Comparison of ENCODE assay signal across 11 cellular contexts in genomic region chr3:156551261-156551660, GRCh38. TPM values are rescaled to one million over a fixed set of nuclear protein-coding genes. Genes with fewer than 3 reads are reported as not detected.
A peak's percentile ranks its signal among the peaks of the same experiment; 100 is the strongest.
DNase-seq lines count a peak whose midpoint lies in the region; ATAC-seq, FAIRE-seq and TF ChIP-seq lines count a peak whose summit lies in the region.
"Had no signal": no experiment of that assay in that cellular context is flagged by ENCODE, and none has a peak within 500 bp of the region (broad histone marks: within the 10 kb centered on the region; RNA-seq: fewer than 3 reads in every experiment).

No MANE protein-coding gene starts in this region.

- H2BK15ac ChIP-seq in mesendoderm (replicated peaks; ENCODE audit: low read depth): no peak overlapping the region

- H3K79me1 ChIP-seq in mesendoderm (ENCODE audit: low read length): peaks cover 14% of the 10 kb centered on the region

- ATAC-seq in omental fat pad (ENCODE audit: low FRiP score) (no peak), left colon (no peak)
- ATAC-seq: stimulated activated naive B cell treated with anti-CD40 and anti-IgM and Interleukin-4, amounts not matched to agents 10 μg/mL and 1 μg/mL and 100 μg/mL, for 72 hours had no signal

- H4K5ac ChIP-seq in mesendoderm (ENCODE audit: low read length): no peak overlapping the region

- H3K4me3 ChIP-seq in AG10803 (ENCODE audit: low read length): peak overlapping the region; percentile 11
- peak overlapping the region; percentile 24 for H3K4me3 ChIP-seq in brain microvascular endothelial cell (ENCODE audit: low read depth, low read length)
- H3K4me3 ChIP-seq in mesendoderm (ENCODE audit: low read length): no peak overlapping the region
- no peak overlapping the region for H3K4me3 ChIP-seq in kidney (ENCODE audit: low read length in 2 of 2)

- no peaks in the 10 kb centered on the region for H3K27me3 ChIP-seq in brain microvascular endothelial cell (replicated peaks)
- no peaks in the 10 kb centered on the region for H3K27me3 ChIP-seq in mesendoderm (ENCODE audit: insufficient read depth, low read length, poor library complexity)

- H3K4ac ChIP-seq in mesendoderm (ENCODE audit: low read depth, low read length): no peak overlapping the region

- no peak overlapping the region for H3K23ac ChIP-seq in mesendoderm (ENCODE audit: low read length)

- WGBS in mesendoderm (ENCODE audit: extremely low coverage, insufficient coverage, low lambda C conversion rate): no CpG with 5 or more reads among the region's 4 CpGs

- intact Hi-C loops in kidney (cut with DNase I): no loop called here
- intact Hi-C loops in left colon (cut with DNase I, micrococcal nuclease): loop anchor here (5.0 to 10.0 kb wide), 4 partner anchors 124 to 584 kb away; partner anchors contain the start of genes LEKR1 (in 1 of the 2) and TIPARP (in 1 of the 2)

- no peak overlapping the region for H3K18ac ChIP-seq in mesendoderm (ENCODE audit: low read length)

- no peak overlapping the region for H2BK5ac ChIP-seq in mesendoderm (ENCODE audit: low read length)

- in situ Hi-C loops in brain microvascular endothelial cell (cut with HindIII; ENCODE audit: low pct_ligation_motif_present, low sequenced_read_pairs): no loop called here

- H3K36me3 ChIP-seq in brain microvascular endothelial cell (replicated peaks): peaks cover 57% of the 10 kb centered on the region
- H3K36me3 ChIP-seq in mesendoderm (ENCODE audit: control insufficient read depth, insufficient read depth, low read length): peaks cover 9% of the 10 kb centered on the region
- peaks cover 17 to 24% of the 10 kb centered on the region in 2 donors for H3K36me3 ChIP-seq in kidney (ENCODE audit: control insufficient read depth in 1 of 2, insufficient read depth in 2 of 2, low read length in 2 of 2)

- H3K4me2 ChIP-seq in mesendoderm (ENCODE audit: low read length): no peak overlapping the region

- DNase-seq in AG10803 (ENCODE audit: low read depth) (peak; percentile 73), HT1080 (ENCODE audit: low read depth) (peak; percentile 82), brain microvascular endothelial cell (peak; percentile 57), mesendoderm (peak; percentile 5), omental fat pad (ENCODE audit: low spot score) (no peak), kidney (no peak), left colon (no peak)
- no peak for DNase-seq in activated T-cell treated with anti-CD3 and anti-CD28 coated beads, Interleukin-2, amount 50 U/mL, for 1 hour
- DNase-seq: head of caudate nucleus; NCI-H1436 treated with DMSO at 0.1 percent for 48 hours; stimulated activated naive B cell treated with anti-CD40 and anti-IgM and Interleukin-4, amounts not matched to agents 10 μg/mL and 1 μg/mL and 100 μg/mL, for 72 hours had no signal

- no peak overlapping the region for H2AK5ac ChIP-seq in mesendoderm (ENCODE audit: low read length)

- no peak overlapping the region for H4K8ac ChIP-seq in mesendoderm (ENCODE audit: low read depth, low read length)

- FAIRE-seq in kidney (lab: Jason Lieb, UNC): no peak

- H2BK120ac ChIP-seq in mesendoderm (ENCODE audit: low read depth, low read length): no peak overlapping the region

- no peaks in the 10 kb centered on the region for H3K9me3 ChIP-seq in kidney (ENCODE audit: control insufficient read depth in 1 of 2, low read length in 2 of 2)

- TF ChIP-seq CTCF in AG10803 (conservative IDR thresholded peaks at IDR 0.05; ENCODE audit: low read length) (no peak), brain microvascular endothelial cell (IDR thresholded peaks at IDR 0.05; ENCODE audit: low read depth, low read length, missing control alignments) (no peak), omental fat pad (IDR thresholded peaks at IDR 0.05) (no peak), kidney (IDR thresholded peaks at IDR 0.05; ENCODE audit: borderline replicate concordance, extremely low read depth, insufficient read depth) (no peak)

- no peak overlapping the region for H3K56ac ChIP-seq in mesendoderm (ENCODE audit: low read length)

- H3K79me2 ChIP-seq in mesendoderm (ENCODE audit: control insufficient read depth, insufficient read depth, low read length): peaks cover 62% of the 10 kb centered on the region

- H3K4me1 ChIP-seq in mesendoderm (ENCODE audit: control insufficient read depth, low read depth, low read length): peaks cover 3% of the 10 kb centered on the region
- peaks cover 0 to 3% of the 10 kb centered on the region in 2 donors for H3K4me1 ChIP-seq in kidney (ENCODE audit: control insufficient read depth in 1 of 2, insufficient read depth in 1 of 2, low read depth in 1 of 2, low read length in 2 of 2)

- H3K9ac ChIP-seq in mesendoderm (ENCODE audit: low read length) (peak overlapping the region; percentile 15), kidney (ENCODE audit: low read length in 2 of 2) (no peak overlapping the region)

- H3K27ac ChIP-seq in brain microvascular endothelial cell (peak overlapping the region; percentile 84), mesendoderm (ENCODE audit: low read depth, low read length) (no peak overlapping the region), kidney (ENCODE audit: low read depth in 2 of 2, low read length in 2 of 2) (no peak overlapping the region)

RNA-seq across cellular contexts. Expression of gene SSR3, which starts 3.7 kb away (rescaled TPM):
- total RNA-seq in HT1080 (2014; rRNA removed; shearing (Covaris generic)): 563 and 655 TPM in 2 replicates
- polyA plus RNA-seq in HT1080 (2015; cell fraction: cytosol; rRNA removed): 434 and 472 TPM in 2 replicates
- 259 and 305 TPM in 2 replicates for polyA plus RNA-seq in HT1080 (2015; cell fraction: nucleus; rRNA removed)
- polyA plus RNA-seq in mesendoderm (2013, experiment 1 of 2): 184 TPM
- polyA plus RNA-seq in mesendoderm (2013, experiment 2 of 2): 182 TPM
- 100 to 1,000 TPM in 3 of 4 donors, 10 to 100 TPM in 1; 81.0 to 132 (median 113) TPM for total RNA-seq in omental fat pad
- 132 TPM for total RNA-seq in kidney
- 150 TPM for polyA plus RNA-seq in kidney (ENCODE audit: insufficient read depth, low read depth, low replicate concordance)
- 100 to 1,000 TPM; 114 to 123 TPM for total RNA-seq in left colon

Comparison
In these comparisons a context has a peak if more than half of its experiments do, and no peak if none do; other contexts are left out.
1. DNase-seq: peak in AG10803 (single experiment), HT1080 (single experiment), brain microvascular endothelial cell (single experiment) and mesendoderm (single experiment); none in omental fat pad (single experiment), kidney (single experiment), activated T-cell treated with anti-CD3 and anti-CD28 coated beads, Interleukin-2, amount 50 U/mL, for 1 hour (single experiment) and left colon (0 of 2).
2. H3K4me3 ChIP-seq: peak in AG10803 (single experiment) and brain microvascular endothelial cell (single experiment); none in mesendoderm (single experiment) and kidney (0 of 2).